8 cellular contexts compared by ENCODE assay signal in genomic region chr10:16816830-16817124, GRCh38. TPM values are rescaled to one million over a fixed set of nuclear protein-coding genes. Genes with fewer than 3 reads are reported as not detected.
DNase-seq lines count a peak whose midpoint lies in the region; ATAC-seq lines count a peak whose summit lies in the region.

No MANE protein-coding gene starts in this region.

- H2AFZ ChIP-seq in ACC112 (ENCODE audit: low read length, unreplicated experiment) = peak overlapping the region; percentile 67

- peaks cover 0 to 5% (median under 1%) of the 10 kb centered on the region in 3 donors for H3K9me3 Mint-ChIP-seq in IgD-negative memory B cell

- H3K79me2 ChIP-seq in ACC112 (ENCODE audit: control insufficient read depth, insufficient read depth, low read length, unreplicated experiment) = peaks cover 34% of the 10 kb centered on the region

- H3K27me3 Mint-ChIP-seq in IgD-negative memory B cell = no peaks in the 10 kb centered on the region

- peaks cover 22 to 25% (median 24%) of the 10 kb centered on the region in 3 donors for H3K4me1 Mint-ChIP-seq in IgD-negative memory B cell

- H3K4me1 ChIP-seq in ACC112 (ENCODE audit: control insufficient read depth, insufficient read depth, low read length, unreplicated experiment) (peaks cover 27% of the 10 kb centered on the region), mucosa of rectum (ENCODE audit: control insufficient read depth in 2 of 2, insufficient read depth in 2 of 2, low read length in 2 of 2) (peaks cover 2 to 6% of the 10 kb centered on the region in 2 donors)

- peaks cover 4% of the 10 kb centered on the region for H3K36me3 Mint-ChIP-seq in IgD-negative memory B cell

- H3K27me3 ChIP-seq in ACC112 (ENCODE audit: insufficient read depth, low read length) (no peaks in the 10 kb centered on the region), mucosa of rectum (ENCODE audit: control insufficient read depth in 2 of 2, insufficient read depth in 2 of 2, low read length in 2 of 2) (no peaks in the 10 kb centered on the region)

- peak overlapping the region; percentile 74 to 84 for H3K9ac ChIP-seq in mucosa of rectum (ENCODE audit: low read depth in 1 of 2, low read length in 2 of 2)

- ATAC-seq in GM18867 (IDR thresholded peaks at IDR 0.05; ENCODE audit: unreplicated experiment) = no peak

- H3K27ac Mint-ChIP-seq in IgD-negative memory B cell = peak overlapping the region; percentile 73 to 98 (median 96)

- peak overlapping the region; percentile 86 to 99 (median 94) for H3K4me3 Mint-ChIP-seq in IgD-negative memory B cell

- no peaks in the 10 kb centered on the region for H3K36me3 ChIP-seq in ACC112 (ENCODE audit: insufficient read depth, low read length)
- H3K36me3 ChIP-seq in mucosa of rectum (ENCODE audit: control insufficient read depth in 2 of 2, insufficient read depth in 2 of 2, low read length in 2 of 2) = no peaks in the 10 kb centered on the region

- peaks cover 0 to under 1% of the 10 kb centered on the region in 2 donors for H3K9me3 ChIP-seq in mucosa of rectum (ENCODE audit: control insufficient read depth in 2 of 2, low read length in 2 of 2)

- H3K27ac ChIP-seq in ACC112 (ENCODE audit: low read depth, low read length) = peak overlapping the region; percentile 28; the same call in 1 of the 2 replicates
- peak overlapping the region; percentile 50 for H3K27ac ChIP-seq in cingulate gyrus (ENCODE audit: low read depth, low read length)
- H3K27ac ChIP-seq in mucosa of rectum (ENCODE audit: low read depth in 2 of 2, low read length in 2 of 2) = peak overlapping the region; percentile 78 to 80

- H3K4me3 ChIP-seq in ACC112 (ENCODE audit: low read depth, low read length) = peak overlapping the region; percentile 96
- H3K4me3 ChIP-seq in mucosa of rectum (ENCODE audit: low read length in 2 of 2) = peak overlapping the region; percentile 92 to 100

- DNase-seq in NCI-H510A treated with DMSO at 0.1 percent for 48 hours (lab: John Stamatoyannopoulos, UW) (no peak), NCI-H446 treated with DMSO at 0.1 percent for 48 hours (lab: John Stamatoyannopoulos, UW) (no peak)
- DNase-seq in stimulated activated CD4-positive, alpha-beta T cell treated with anti-CD3 and anti-CD28 coated beads, Interleukin-2, amount 100 ng/mL, for 24 hours = no peak

RNA-seq across cellular contexts. Expression of gene RSU1, which starts 0.4 kb away (rescaled TPM):
- polyA plus RNA-seq in IgD-negative memory B cell = 86.8 TPM

Comparison
In these comparisons a context has a peak if more than half of its experiments do, and no peak if none do; other contexts are left out.
1. H3K27ac ChIP-seq: peak in every context shown above with its lines; median percentile 79 in mucosa of rectum; 50 in cingulate gyrus; 28 in ACC112.